Comparison of ENCODE assay signal across 1 cellular context in genomic region chr14:75044322-75044721, GRCh38.
TF ChIP-seq lines count a peak whose summit lies in the region.

No MANE protein-coding gene starts in this region.

TF ChIP-seq in IMR-90, 13 proteins besides CTCF, POLR2A, EP300 and RAD21:
- TF ChIP-seq CHD1 (IDR thresholded peaks at IDR 0.05; ENCODE audit: low read depth, low read length) (no peak), ELK1 (IDR thresholded peaks at IDR 0.05; ENCODE audit: borderline replicate concordance, low read depth, low read length) (no peak), RFX5 (IDR thresholded peaks at IDR 0.05; ENCODE audit: low read depth, low read length) (no peak), USF2 (IDR thresholded peaks at IDR 0.05; ENCODE audit: low read depth, low read length) (no peak), MAZ (IDR thresholded peaks at IDR 0.05; ENCODE audit: borderline replicate concordance, low read depth, low read length) (no peak), BHLHE40 (IDR thresholded peaks at IDR 0.05; ENCODE audit: low read depth, low read length) (no peak), CEBPB (IDR thresholded peaks at IDR 0.05; ENCODE audit: low read depth, low read length) (no peak)
